11 cellular contexts compared by ENCODE assay signal in genomic region chr16:22353933-22354541, GRCh38. TPM values are rescaled to one million over a fixed set of nuclear protein-coding genes. Genes with fewer than 3 reads are reported as not detected.
DNase-seq lines count a peak whose midpoint lies in the region; ATAC-seq and TF ChIP-seq lines count a peak whose summit lies in the region.
"Had no signal": no experiment of that assay in that cellular context is flagged by ENCODE, and none has a peak within 500 bp of the region (broad histone marks: within the 10 kb centered on the region; RNA-seq: fewer than 3 reads in every experiment).

No MANE protein-coding gene starts in this region.

- no peaks in the 10 kb centered on the region for H3K9me3 Mint-ChIP-seq in activated T-cell treated with anti-CD3 and anti-CD28 coated beads, Interleukin-2, amount 50 U/mL, for 72 hours
- H3K9me3 Mint-ChIP-seq in activated naive CD4-positive, alpha-beta T cell treated with anti-CD3 and anti-CD28 coated beads, Interleukin-2, amount 50 U/mL, for 72 hours: no peaks in the 10 kb centered on the region
- H3K9me3 Mint-ChIP-seq in type B pancreatic cell: no peaks in the 10 kb centered on the region

- no peak for DNase-seq in activated T-cell treated with anti-CD3 and anti-CD28 coated beads, Interleukin-2, amount 50 U/mL, for 72 hours
- DNase-seq in activated T-cell treated with anti-CD3 and anti-CD28 coated beads, Interleukin-2, amount 50 U/mL, for 48 hours: no peak
- no peak for DNase-seq in activated naive CD4-positive, alpha-beta T cell treated with anti-CD3 and anti-CD28 coated beads, Interleukin-2, amount 50 U/mL, for 72 hours (ENCODE audit: low spot score in 2 of 2)
- peak; percentile 82 for DNase-seq in left lobe of liver (ENCODE audit: low spot score)
- no peak for DNase-seq in type B pancreatic cell (ENCODE audit: extremely low spot score, unreplicated experiment)
- no peak for DNase-seq in ureter (ENCODE audit: low spot score)
- no peak for DNase-seq in lower lobe of right lung
- DNase-seq in ovary: no peak
- DNase-seq: effector CD8-positive, alpha-beta T cell; left cardiac atrium; NCI-H1436 had no signal

- peak in 1 of 2 donors; percentile 8 for ATAC-seq in activated T-cell treated with anti-CD3 and anti-CD28 coated beads, Interleukin-2, amount 50 U/mL, for 72 hours (replicated peaks in 1 of 2)
- peak in 1 of 2 donors; percentile 21 for ATAC-seq in activated naive CD4-positive, alpha-beta T cell treated with anti-CD3 and anti-CD28 coated beads, Interleukin-2, amount 50 U/mL, for 72 hours
- ATAC-seq in left lobe of liver (peak; percentile 92), lower lobe of right lung (no peak)

- no peaks in the 10 kb centered on the region for H3K27me3 ChIP-seq in lower lobe of right lung (ENCODE audit: low read depth)
- no peaks in the 10 kb centered on the region for H3K27me3 ChIP-seq in ovary

- H3K9me3 ChIP-seq in lower lobe of right lung: no peaks in the 10 kb centered on the region
- no peaks in the 10 kb centered on the region for H3K9me3 ChIP-seq in ovary

- peaks cover 5 to 34% of the 10 kb centered on the region in 2 donors for H3K36me3 Mint-ChIP-seq in activated T-cell treated with anti-CD3 and anti-CD28 coated beads, Interleukin-2, amount 50 U/mL, for 72 hours (ENCODE audit: insufficient read depth in 2 of 2)
- H3K36me3 Mint-ChIP-seq in activated naive CD4-positive, alpha-beta T cell treated with anti-CD3 and anti-CD28 coated beads, Interleukin-2, amount 50 U/mL, for 72 hours: peaks cover 0 to 39% of the 10 kb centered on the region in 2 donors
- peaks cover 14% of the 10 kb centered on the region for H3K36me3 Mint-ChIP-seq in type B pancreatic cell

- no peak for TF ChIP-seq EP300 in ovary (IDR thresholded peaks at IDR 0.05)

- H3K36me3 ChIP-seq in lower lobe of right lung: peaks cover 11% of the 10 kb centered on the region
- H3K36me3 ChIP-seq in ovary: no peaks in the 10 kb centered on the region

- WGBS in ovary, 3 donors: 48 to 50% (median 49%) methylated on average over 5 of the region's 5 CpGs

- H3K4me3 ChIP-seq in lower lobe of right lung: no peak overlapping the region
- H3K4me3 ChIP-seq in ovary: no peak overlapping the region

- H3K27ac ChIP-seq in lower lobe of right lung (no peak overlapping the region), ovary (peak overlapping the region in 1 of 2 donors; percentile 17)

- intact Hi-C loops in lower lobe of right lung (cut with DNase I): no loop called here
- intact Hi-C loops in ovary (cut with DNase I): no loop called here

- H3K4me1 ChIP-seq in lower lobe of right lung: peaks cover 35% of the 10 kb centered on the region
- H3K4me1 ChIP-seq in ovary (ENCODE audit: insufficient read depth): peaks cover 6% of the 10 kb centered on the region

- TF ChIP-seq CTCF in type B pancreatic cell (conservative IDR thresholded peaks at IDR 0.05): no peak
- TF ChIP-seq CTCF in lower lobe of right lung (IDR thresholded peaks at IDR 0.05): no peak
- TF ChIP-seq CTCF in ovary (IDR thresholded peaks at IDR 0.05): no peak

- no peak for TF ChIP-seq POLR2A in ovary (IDR thresholded peaks at IDR 0.05)

- peak overlapping the region; percentile 52 to 60 for H3K4me3 Mint-ChIP-seq in activated T-cell treated with anti-CD3 and anti-CD28 coated beads, Interleukin-2, amount 50 U/mL, for 72 hours
- H3K4me3 Mint-ChIP-seq in type B pancreatic cell: no peak overlapping the region

- peaks cover 68% of the 10 kb centered on the region for H3K4me1 Mint-ChIP-seq in activated T-cell treated with anti-CD3 and anti-CD28 coated beads, Interleukin-2, amount 50 U/mL, for 72 hours (ENCODE audit: low read depth)
- peaks cover 10% of the 10 kb centered on the region for H3K4me1 Mint-ChIP-seq in type B pancreatic cell (ENCODE audit: unreplicated experiment)

- H3K27me3 Mint-ChIP-seq in activated T-cell treated with anti-CD3 and anti-CD28 coated beads, Interleukin-2, amount 50 U/mL, for 72 hours (ENCODE audit: low read depth): no peaks in the 10 kb centered on the region
- no peaks in the 10 kb centered on the region for H3K27me3 Mint-ChIP-seq in type B pancreatic cell

- peak overlapping the region; percentile 86 for H3K27ac Mint-ChIP-seq in activated T-cell treated with anti-CD3 and anti-CD28 coated beads, Interleukin-2, amount 50 U/mL, for 72 hours
- peak overlapping the region; percentile 77 to 88 for H3K27ac Mint-ChIP-seq in activated naive CD4-positive, alpha-beta T cell treated with anti-CD3 and anti-CD28 coated beads, Interleukin-2, amount 50 U/mL, for 72 hours
- peak overlapping the region; percentile 82 for H3K27ac Mint-ChIP-seq in type B pancreatic cell

RNA-seq across cellular contexts. Expression of gene CDR2, which starts 20.4 kb away (rescaled TPM):
- total RNA-seq in activated T-cell treated with anti-CD3 and anti-CD28 coated beads, Interleukin-2, amount 50 U/mL, for 72 hours: 10 to 100 TPM; 50.0 to 57.2 TPM
- total RNA-seq in activated naive CD4-positive, alpha-beta T cell treated with anti-CD3 and anti-CD28 coated beads, Interleukin-2, amount 50 U/mL, for 72 hours: 10 to 100 TPM; 26.8 to 44.4 TPM
- total RNA-seq in left lobe of liver (11.0 TPM), type B pancreatic cell (ENCODE audit: low replicate concordance) (17.9 and 18.9 TPM in 2 replicates), ureter (50.1 TPM), lower lobe of right lung (16.2 TPM), ovary (10 to 100 TPM; 14.3 to 30.3 (median 23.7) TPM)
- 10 to 100 TPM; 12.7 to 22.9 TPM for polyA plus RNA-seq in ovary

RNA-seq across cellular contexts. Expression of gene POLR3E, which starts 56.8 kb away (rescaled TPM):
- 10 to 100 TPM; 57.5 to 59.5 TPM for total RNA-seq in activated T-cell treated with anti-CD3 and anti-CD28 coated beads, Interleukin-2, amount 50 U/mL, for 72 hours
- total RNA-seq in activated naive CD4-positive, alpha-beta T cell treated with anti-CD3 and anti-CD28 coated beads, Interleukin-2, amount 50 U/mL, for 72 hours: 10 to 100 TPM; 50.3 to 75.4 TPM
- total RNA-seq in left lobe of liver: 26.1 TPM
- total RNA-seq in type B pancreatic cell (ENCODE audit: low replicate concordance): 52.9 and 56.6 TPM in 2 replicates
- 87.9 TPM for total RNA-seq in ureter
- 36.6 TPM for total RNA-seq in lower lobe of right lung
- total RNA-seq in ovary: 10 to 100 TPM; 23.5 to 57.0 (median 40.8) TPM
- 10 to 100 TPM; 18.6 to 27.1 TPM for polyA plus RNA-seq in ovary
